ENCODE assay signal across 21 cellular contexts in genomic region chr2:55090702-55091101, GRCh38. TPM values are rescaled to one million over a fixed set of nuclear protein-coding genes. Genes with fewer than 3 reads are reported as not detected.
DNase-seq lines count a peak whose midpoint lies in the region; ATAC-seq and TF ChIP-seq lines count a peak whose summit lies in the region.
"Had no signal": no experiment of that assay in that cellular context is flagged by ENCODE, and none has a peak within 500 bp of the region (broad histone marks: within the 10 kb centered on the region; RNA-seq: fewer than 3 reads in every experiment).

No MANE protein-coding gene starts in this region.

- H3K27me3 ChIP-seq in CD4-positive, alpha-beta memory T cell (ENCODE audit: insufficient read depth, low read length) = no peaks in the 10 kb centered on the region
- H3K27me3 ChIP-seq in dorsolateral prefrontal cortex = no peaks in the 10 kb centered on the region
- H3K27me3 ChIP-seq: ovary, SJSA1, tibial nerve had no signal

- intact Hi-C loops in CD4-positive, alpha-beta memory T cell (cut with micrococcal nuclease) = no loop called here
- intact Hi-C loops in dorsolateral prefrontal cortex (cut with DNase I) = no loop called here

- POLR2A ChIA-PET in CD4-positive, alpha-beta memory T cell (lab: Charles Lee; ENCODE audit: partially characterized antibody) = no interaction called here

- peaks cover 0 to 1% of the 10 kb centered on the region in 2 donors for H3K27me3 Mint-ChIP-seq in CD4-positive, alpha-beta memory T cell
- H3K27me3 Mint-ChIP-seq: activated CD4-positive, alpha-beta memory T cell treated with anti-CD3 and anti-CD28 coated beads, Interleukin-2, amount 10 ng/mL, durations not matched to agents 7 days and 5 days; stimulated activated memory B cell treated with anti-CD40 and anti-IgM and Interleukin-4, amounts not matched to agents 10 μg/mL and 1 μg/mL and 100 μg/mL, for 72 hours had no signal

- TF ChIP-seq CTCF in dorsolateral prefrontal cortex (IDR thresholded peaks at IDR 0.05 in 54 of 56, conservative IDR thresholded peaks at IDR 0.05 in 2 of 56; ENCODE audit: low read depth in 1 of 56, partially characterized antibody in 56 of 56) = no peak

- H3K27ac ChIP-seq in CD4-positive, alpha-beta memory T cell (ENCODE audit: low read depth, low read length) = no peak overlapping the region
- H3K27ac ChIP-seq in dorsolateral prefrontal cortex = no peak overlapping the region
- H3K27ac ChIP-seq: epithelial cell of prostate, ovary, SJSA1, tibial nerve had no signal

- H3K9me3 Mint-ChIP-seq in CD4-positive, alpha-beta memory T cell = no peaks in the 10 kb centered on the region
- H3K9me3 Mint-ChIP-seq: activated CD4-positive, alpha-beta memory T cell treated with anti-CD3 and anti-CD28 coated beads, Interleukin-2, amount 10 ng/mL, durations not matched to agents 7 days and 5 days; stimulated activated memory B cell treated with anti-CD40 and anti-IgM and Interleukin-4, amounts not matched to agents 10 μg/mL and 1 μg/mL and 100 μg/mL, for 72 hours had no signal

- H3K4me3 Mint-ChIP-seq in CD4-positive, alpha-beta memory T cell = no peak overlapping the region
- H3K4me3 Mint-ChIP-seq: activated CD4-positive, alpha-beta memory T cell treated with anti-CD3 and anti-CD28 coated beads, Interleukin-2, amount 10 ng/mL, durations not matched to agents 7 days and 5 days; stimulated activated memory B cell treated with anti-CD40 and anti-IgM and Interleukin-4, amounts not matched to agents 10 μg/mL and 1 μg/mL and 100 μg/mL, for 72 hours had no signal

- DNase-seq in AG08395 (ENCODE audit: low spot score) = peak; percentile 42
- DNase-seq in KBM-7 = peak; percentile 57
- DNase-seq in SKM-1 (lab: John Stamatoyannopoulos, UW; ENCODE audit: unreplicated experiment) = peak; percentile 25
- DNase-seq in fibroblast of peridontal ligament (ENCODE audit: extremely low read depth) = peak; percentile 61
- DNase-seq in CD4-positive, alpha-beta memory T cell = no peak
- DNase-seq in dorsolateral prefrontal cortex = no peak
- no peak for DNase-seq in NCI-H524 treated with DMSO at 0.1 percent for 48 hours (lab: John Stamatoyannopoulos, UW)
- DNase-seq: activated CD4-positive, alpha-beta memory T cell treated with anti-CD3 and anti-CD28 coated beads, Interleukin-2, amount 10 ng/mL, durations not matched to agents 7 days and 5 days; aorta; COR-L47; GDM1; kidney glomerular epithelial cell; NCI-H1436 treated with DMSO at 0.1 percent for 48 hours; ovary had no signal

- H3K9me3 ChIP-seq in CD4-positive, alpha-beta memory T cell (ENCODE audit: control insufficient read depth in 1 of 2, low read length in 2 of 2) = no peaks in the 10 kb centered on the region
- H3K9me3 ChIP-seq: A549, HAP-1, ovary, SJSA1, tibial nerve had no signal

- peaks cover 8% of the 10 kb centered on the region for H3K4me1 ChIP-seq in CD4-positive, alpha-beta memory T cell (ENCODE audit: insufficient read depth, low read length)
- H3K4me1 ChIP-seq: HAP-1, tibial nerve had no signal

- in situ Hi-C loops in KBM-7 (cut with MboI; ENCODE audit: low pct_unique_long_range_greater_than_20kb, low sequenced_read_pairs) = no loop called here

- peak overlapping the region in 1 of 7 donors; percentile 53 for H3K27ac Mint-ChIP-seq in CD4-positive, alpha-beta memory T cell
- H3K27ac Mint-ChIP-seq: activated CD4-positive, alpha-beta memory T cell treated with anti-CD3 and anti-CD28 coated beads, Interleukin-2, amount 10 ng/mL, durations not matched to agents 7 days and 5 days; stimulated activated memory B cell treated with anti-CD40 and anti-IgM and Interleukin-4, amounts not matched to agents 10 μg/mL and 1 μg/mL and 100 μg/mL, for 72 hours had no signal

- no peak for ATAC-seq in HG02798 (IDR thresholded peaks at IDR 0.05; ENCODE audit: poor library complexity, unreplicated experiment)
- ATAC-seq: stimulated activated memory B cell treated with anti-CD40 and anti-IgM and Interleukin-4, amounts not matched to agents 10 μg/mL and 1 μg/mL and 100 μg/mL, for 72 hours had no signal

- H3K4me3 ChIP-seq in CD4-positive, alpha-beta memory T cell (ENCODE audit: low read length in 2 of 2) = no peak overlapping the region
- H3K4me3 ChIP-seq in dorsolateral prefrontal cortex = no peak overlapping the region
- H3K4me3 ChIP-seq: A549, HAP-1, ovary, SJSA1, tibial nerve had no signal

- no peaks in the 10 kb centered on the region for H3K36me3 Mint-ChIP-seq in CD4-positive, alpha-beta memory T cell
- H3K36me3 Mint-ChIP-seq: stimulated activated memory B cell treated with anti-CD40 and anti-IgM and Interleukin-4, amounts not matched to agents 10 μg/mL and 1 μg/mL and 100 μg/mL, for 72 hours had no signal

- H3K36me3 ChIP-seq in CD4-positive, alpha-beta memory T cell (ENCODE audit: insufficient read depth, low read length) = no peaks in the 10 kb centered on the region
- H3K36me3 ChIP-seq: HAP-1, ovary, SJSA1, tibial nerve had no signal

- CTCF ChIA-PET in CD4-positive, alpha-beta memory T cell (lab: Charles Lee; ENCODE audit: partially characterized antibody) = no interaction called here

- H3K4me1 Mint-ChIP-seq in CD4-positive, alpha-beta memory T cell = peaks cover 1 to 7% (median 5%) of the 10 kb centered on the region in 4 donors
- H3K4me1 Mint-ChIP-seq: stimulated activated memory B cell treated with anti-CD40 and anti-IgM and Interleukin-4, amounts not matched to agents 10 μg/mL and 1 μg/mL and 100 μg/mL, for 72 hours had no signal

RNA-seq across cellular contexts. Expression of gene RTN4, which starts 40.5 kb away (rescaled TPM):
- 10 to 100 TPM; 73.8 to 81.3 TPM for total RNA-seq in CD4-positive, alpha-beta memory T cell
- polyA plus RNA-seq in CD4-positive, alpha-beta memory T cell = 10 to 100 TPM; 89.1 to 90.0 TPM
- total RNA-seq in dorsolateral prefrontal cortex = 100 to 1,000 TPM; 342 to 975 (median 727) TPM

Comparison
In these comparisons a context has a peak if more than half of its experiments do, and no peak if none do; other contexts are left out.
1. DNase-seq: peak in AG08395 (single experiment), KBM-7 (single experiment), SKM-1 (single experiment) and fibroblast of peridontal ligament (single experiment); none in CD4-positive, alpha-beta memory T cell (0 of 5), dorsolateral prefrontal cortex (0 of 10) and NCI-H524 treated with DMSO at 0.1 percent for 48 hours (single experiment).
2. RNA of gene RTN4, which starts 40.5 kb away (total RNA-seq): 342 to 975 TPM in dorsolateral prefrontal cortex; 73.8 to 81.3 TPM in CD4-positive, alpha-beta memory T cell; every median in the first group is over 4 times any median in the second.